Comparison of ENCODE assay signal across 8 cellular contexts in the genomic region with DNA sequence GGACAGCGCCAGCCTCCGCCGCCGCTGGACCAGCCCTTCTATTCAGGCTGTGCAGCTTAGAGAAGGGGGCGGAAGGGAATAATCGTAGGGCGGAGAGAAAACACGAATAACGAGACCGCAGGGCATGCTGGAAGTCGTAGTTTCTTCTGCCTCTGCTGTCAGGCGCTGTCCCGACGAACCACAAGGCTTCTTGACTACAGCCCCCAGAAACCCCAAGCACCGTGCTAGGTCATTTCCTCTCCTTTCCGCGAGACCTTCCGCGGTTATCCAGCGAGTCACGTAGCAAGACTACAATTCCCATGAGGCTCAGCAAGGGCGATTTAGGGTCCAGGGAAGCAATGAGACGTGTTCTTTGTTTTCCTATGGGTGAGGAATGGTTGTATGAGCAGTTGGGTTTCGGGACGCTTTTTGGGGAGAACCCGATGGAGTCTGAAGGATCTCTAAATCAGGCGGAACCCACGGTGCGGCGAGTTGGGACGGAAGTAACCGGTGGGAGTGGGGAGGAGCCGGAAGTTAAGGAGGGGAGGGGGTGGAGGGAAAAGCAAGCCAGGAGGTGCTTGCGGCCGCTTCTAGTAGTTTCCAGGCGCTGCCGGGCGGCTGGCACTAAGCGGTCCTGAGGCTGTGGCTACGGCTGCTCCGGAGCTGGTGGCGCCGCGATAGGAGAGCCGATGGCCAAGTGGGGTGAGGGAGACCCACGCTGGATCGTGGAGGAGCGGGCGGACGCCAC. TPM values are rescaled to one million over a fixed set of nuclear protein-coding genes. Genes with fewer than 3 reads are reported as not detected.
DNase-seq lines count a peak whose midpoint lies in the region; ATAC-seq and FAIRE-seq lines count a peak whose summit lies in the region.

Gene AHSA1, plus strand, starts transcription at position 572 of the 727 bp plus-strand sequence. Its CDS starts 97 bp downstream, at position 669.
Gene VIPAS39, minus strand, starts transcription at position 80 of the 727 bp plus-strand sequence. CDS start 3,499 bp downstream, outside the sequence.

- H2AFZ ChIP-seq in mesenchymal stem cell (ENCODE audit: low read depth, low read length): peak within 1 kb of the TSS; percentile 87

- H3K23ac ChIP-seq in mesenchymal stem cell (ENCODE audit: low read length in 2 of 2): peak within 1 kb of the TSS in 1 of 2 experiments; percentile 91

- peak; percentile 98 for FAIRE-seq in HTR-8/SVneo (lab: Jason Lieb, UNC)

- H2BK15ac ChIP-seq in mesenchymal stem cell (ENCODE audit: low read depth, poor library complexity, severe bottlenecking): no peak within 1 kb of the TSS

- peak within 1 kb of the TSS; percentile 20 to 86 for H3K4ac ChIP-seq in mesenchymal stem cell (ENCODE audit: low read depth in 1 of 2, low read length in 2 of 2)

- peaks cover 21% of the 10 kb centered on the region for H3K79me1 ChIP-seq in mesenchymal stem cell (replicated peaks; ENCODE audit: low read length, poor library complexity, severe bottlenecking)

- H2BK5ac ChIP-seq in mesenchymal stem cell (ENCODE audit: low read depth, low read length, poor library complexity, severe bottlenecking): peak within 1 kb of the TSS; percentile 80

- under 1% methylated on average over 47 of the region's 50 CpGs for WGBS in mesenchymal stem cell

- peak within 1 kb of the TSS; percentile 91 for H3K4me3 ChIP-seq in endocrine pancreas (ENCODE audit: control insufficient read depth, insufficient read depth, low read length)
- H3K4me3 ChIP-seq in mesenchymal stem cell (ENCODE audit: insufficient read depth in 1 of 2, low read depth in 1 of 2, low read length in 2 of 2): peak within 1 kb of the TSS; percentile 92 to 97

- H2BK12ac ChIP-seq in mesenchymal stem cell (ENCODE audit: low read length in 2 of 2): no peak within 1 kb of the TSS

- H3K4me1 ChIP-seq in endocrine pancreas (ENCODE audit: control insufficient read depth, insufficient read depth, low read length) (peaks cover 14% of the 10 kb centered on the region), mesenchymal stem cell (ENCODE audit: control insufficient read depth, insufficient read depth, low read depth, low read length) (peaks cover 2% of the 10 kb centered on the region)

- DNase-seq in COLO829 (ENCODE audit: low spot score) (peak; percentile 93), HTR-8/SVneo (ENCODE audit: insufficient read length, low spot score) (peak; percentile 98), NOMO-1 treated with dmso at 0.1 percent for 144 hours (lab: John Stamatoyannopoulos, UW; ENCODE audit: unreplicated experiment) (peak; percentile 99), mesenchymal stem cell (peak; percentile 100)
- DNase-seq in activated CD8-positive, alpha-beta memory T cell treated with anti-CD3 and anti-CD28 coated beads for 48 hours (ENCODE audit: low read depth in 2 of 3, low spot score in 2 of 3): peak; percentile 79 to 86 (median 79)
- DNase-seq in stimulated activated CD8-positive, alpha-beta memory T cell treated with anti-CD3 and anti-CD28 coated beads, Interleukin-12 subunit alpha, Interleukin-12 subunit beta, amount 100 ng/mL, for 4 hours (ENCODE audit: low read depth): peak; percentile 85

- H3K9me3 ChIP-seq in endocrine pancreas (ENCODE audit: control insufficient read depth, low read length): no peaks in the 10 kb centered on the region
- no peaks in the 10 kb centered on the region for H3K9me3 ChIP-seq in mesenchymal stem cell (ENCODE audit: control insufficient read depth, low read length)

- H3K27me3 ChIP-seq in endocrine pancreas (ENCODE audit: control insufficient read depth, insufficient read depth, low read length) (no peaks in the 10 kb centered on the region), mesenchymal stem cell (ENCODE audit: control insufficient read depth in 1 of 2, insufficient read depth in 1 of 2, low read length in 2 of 2) (no peaks in the 10 kb centered on the region)

- H4K91ac ChIP-seq in mesenchymal stem cell (ENCODE audit: low read length): no peak within 1 kb of the TSS

- peaks cover 7% of the 10 kb centered on the region for H3K36me3 ChIP-seq in endocrine pancreas (ENCODE audit: control insufficient read depth, insufficient read depth, low read length)
- H3K36me3 ChIP-seq in mesenchymal stem cell (ENCODE audit: control insufficient read depth in 1 of 2, insufficient read depth in 2 of 2, low read depth in 1 of 2, low read length in 2 of 2): peaks cover 15 to 35% of the 10 kb centered on the region in 2 experiments

- H3K4me2 ChIP-seq in mesenchymal stem cell (ENCODE audit: low read length, poor library complexity, severe bottlenecking): peak within 1 kb of the TSS; percentile 93

- peak within 1 kb of the TSS in 1 of 2 experiments; percentile 94 for H3K14ac ChIP-seq in mesenchymal stem cell (ENCODE audit: low read length in 2 of 2)

- H2BK120ac ChIP-seq in mesenchymal stem cell (ENCODE audit: low read depth, low read length): peak within 1 kb of the TSS; percentile 69

- H3K18ac ChIP-seq in mesenchymal stem cell (ENCODE audit: low read depth in 1 of 2, low read length in 2 of 2): peak within 1 kb of the TSS; percentile 82 to 97

- H3K27ac ChIP-seq in mesenchymal stem cell (ENCODE audit: low read length, poor library complexity, severe bottlenecking): peak within 1 kb of the TSS; percentile 98

- peak; percentile 87 for ATAC-seq in GM21367 (IDR thresholded peaks at IDR 0.05; ENCODE audit: unreplicated experiment)

- H2AK5ac ChIP-seq in mesenchymal stem cell (ENCODE audit: low read length, severe bottlenecking): no peak within 1 kb of the TSS

- peak within 1 kb of the TSS; percentile 56 for H4K8ac ChIP-seq in mesenchymal stem cell (ENCODE audit: low read length)

- H3K9ac ChIP-seq in endocrine pancreas (ENCODE audit: control insufficient read depth, insufficient read depth, low read length) (peak within 1 kb of the TSS; percentile 94), mesenchymal stem cell (ENCODE audit: low read length) (peak within 1 kb of the TSS; percentile 91)

RNA-seq across cellular contexts. Expression of gene AHSA1, which starts in this region (rescaled TPM):
- polyA plus RNA-seq in mesenchymal stem cell (2013, experiment 1 of 2): 73.7 TPM
- 71.2 TPM for polyA plus RNA-seq in mesenchymal stem cell (2013, experiment 2 of 2)

RNA-seq across cellular contexts. Expression of gene VIPAS39, which starts in this region (rescaled TPM):
- polyA plus RNA-seq in mesenchymal stem cell (2013, experiment 1 of 2): 20.5 TPM
- polyA plus RNA-seq in mesenchymal stem cell (2013, experiment 2 of 2): 19.9 TPM

Comparison
In these comparisons a context has a peak if more than half of its experiments do, and no peak if none do; other contexts are left out.
1. Peak in every context shown above with its lines: DNase-seq, ATAC-seq, H3K4me3 ChIP-seq and H3K27ac ChIP-seq.